In the genomic region with DNA sequence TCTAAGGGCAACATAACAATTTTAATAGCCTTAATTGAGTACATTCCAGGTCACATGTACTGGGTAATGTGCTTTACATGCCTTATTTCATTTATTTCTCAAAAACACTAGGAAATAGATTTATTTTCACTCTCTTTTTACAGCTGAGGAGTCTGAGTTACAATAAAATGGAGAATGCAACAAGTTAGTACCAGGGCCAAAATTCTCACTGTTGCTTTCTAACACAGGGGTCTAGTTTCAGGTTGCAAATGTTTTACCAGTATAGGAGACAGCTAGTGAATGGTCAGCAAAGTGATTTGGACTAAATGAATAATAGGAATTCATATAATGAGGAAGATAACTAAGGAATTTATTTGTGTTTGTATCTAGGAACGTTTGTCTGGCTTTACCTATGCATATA, we compare ENCODE assay signal across 32 cellular contexts.
"Had no signal": no experiment of that assay in that cellular context is flagged by ENCODE, and none has a peak within 500 bp of the region (broad histone marks: within the 10 kb centered on the region; RNA-seq: fewer than 3 reads in every experiment).

No MANE protein-coding gene starts in this region.

- H3K27me3 Mint-ChIP-seq: naive B cell; progenitor cell of endocrine pancreas; stimulated activated memory B cell treated with anti-CD40 and anti-IgM and Interleukin-4, amounts not matched to agents 10 μg/mL and 1 μg/mL and 100 μg/mL, for 72 hours had no signal

- H3K4me3 Mint-ChIP-seq: immature natural killer cell; naive B cell; natural killer cell; nephron progenitor cell; neural progenitor cell; stimulated activated memory B cell treated with anti-CD40 and anti-IgM and Interleukin-4, amounts not matched to agents 10 μg/mL and 1 μg/mL and 100 μg/mL, for 72 hours had no signal

- H3K9me3 ChIP-seq: left lung, lower lobe of right lung, neutrophil, ovary, right atrium auricular region, right lobe of liver, stomach, testis, thyroid gland, transverse colon, upper lobe of right lung had no signal

- H3K27me3 ChIP-seq: left lung, neural progenitor cell, neutrophil, ovary, right atrium auricular region, right lobe of liver, stomach, testis, thyroid gland, transverse colon, upper lobe of right lung had no signal

- H3K36me3 ChIP-seq: left lung, lower lobe of right lung, neural progenitor cell, neutrophil, ovary, right atrium auricular region, right lobe of liver, stomach, thyroid gland, transverse colon, upper lobe of right lung had no signal

- H3K4me1 Mint-ChIP-seq: immature natural killer cell; naive B cell; natural killer cell; nephron progenitor cell; neural progenitor cell; stimulated activated memory B cell treated with anti-CD40 and anti-IgM and Interleukin-4, amounts not matched to agents 10 μg/mL and 1 μg/mL and 100 μg/mL, for 72 hours had no signal

- H3K36me3 Mint-ChIP-seq: immature natural killer cell; naive B cell; natural killer cell; neural progenitor cell; stimulated activated memory B cell treated with anti-CD40 and anti-IgM and Interleukin-4, amounts not matched to agents 10 μg/mL and 1 μg/mL and 100 μg/mL, for 72 hours had no signal

- H3K9me3 Mint-ChIP-seq: nephron progenitor cell, neural progenitor cell had no signal

- H3K4me3 ChIP-seq: left lung, lower lobe of right lung, neural progenitor cell, ovary, right atrium auricular region, right lobe of liver, smooth muscle cell, stomach, testis, thyroid gland, transverse colon, upper lobe of right lung had no signal

- H3K27ac ChIP-seq: left lung, lower lobe of right lung, neural progenitor cell, neutrophil, ovary, right atrium auricular region, right lobe of liver, stomach, testis, thyroid gland, transverse colon, upper lobe of right lung had no signal

- H3K4me1 ChIP-seq: left lung, lower lobe of right lung, neural progenitor cell, right atrium auricular region, right lobe of liver, stomach, testis, thyroid gland, transverse colon, upper lobe of right lung had no signal

- H3K27ac Mint-ChIP-seq: immature natural killer cell; naive B cell; natural killer cell; nephron progenitor cell; neural progenitor cell; progenitor cell of endocrine pancreas; stimulated activated memory B cell treated with anti-CD40 and anti-IgM and Interleukin-4, amounts not matched to agents 10 μg/mL and 1 μg/mL and 100 μg/mL, for 72 hours had no signal

- ATAC-seq: left colon; left lung; lower lobe of right lung; natural killer cell; right lobe of liver; stimulated activated memory B cell treated with anti-CD40 and anti-IgM and Interleukin-4, amounts not matched to agents 10 μg/mL and 1 μg/mL and 100 μg/mL, for 72 hours; stimulated activated naive CD8-positive, alpha-beta T cell treated with anti-CD3 and anti-CD28 coated beads, Interleukin-15, Interleukin-2, amounts not matched to agents 100 U/mL and 50 U/mL, for 24 hours; upper lobe of right lung had no signal

- H3K9ac ChIP-seq: neural progenitor cell had no signal

- H2AFZ ChIP-seq: neural progenitor cell had no signal

- H3K4me2 ChIP-seq: neural progenitor cell, smooth muscle cell had no signal

- DNase-seq: hippocampal formation; immature natural killer cell; kidney; left colon; left lung; lower lobe of right lung; mammary epithelial cell; mesenchymal stem cell; naive B cell; natural killer cell; nephron progenitor cell; occipital lobe; ovary; right lobe of liver; stimulated activated CD4-positive, alpha-beta T cell treated with anti-CD3 and anti-CD28 coated beads, Interleukin-1b, Interleukin-23, amount 100 ng/mL, for 48 hours; stimulated activated CD4-positive, alpha-beta T cell treated with anti-CD3 and anti-CD28 coated beads, Interleukin-2, amount 100 ng/mL, for 48 hours; stimulated activated CD4-positive, alpha-beta T cell treated with anti-CD3 and anti-CD28 coated beads, Interleukin-4, amount 100 ng/mL, for 4 hours; stimulated activated CD8-positive, alpha-beta memory T cell treated with anti-CD3 and anti-CD28 coated beads, Interleukin-4, amount 100 ng/mL, for 48 hours; stimulated activated naive CD8-positive, alpha-beta T cell treated with anti-CD3 and anti-CD28 coated beads, Interleukin-15, Interleukin-2, amounts not matched to agents 100 U/mL and 50 U/mL, for 24 hours; stomach; testis; thyroid gland; transverse colon; upper lobe of right lung had no signal

- FAIRE-seq: islet of Langerhans, kidney, urothelium cell line had no signal
